ENCODE assay signal across 10 cellular contexts in genomic region chrX:20378291-20378920, GRCh38.
DNase-seq lines count a peak whose midpoint lies in the region; ATAC-seq, FAIRE-seq and TF ChIP-seq lines count a peak whose summit lies in the region.
"Had no signal": no experiment of that assay in that cellular context is flagged by ENCODE, and none has a peak within 500 bp of the region (broad histone marks: within the 10 kb centered on the region; RNA-seq: fewer than 3 reads in every experiment).

No MANE protein-coding gene starts in this region.

- POLR2A ChIA-PET in HEK293T (lab: Yijun Ruan, JAX): interaction anchor here (0.7 kb wide), 1 partner anchor 260 kb away, joined by 4 read pairs; no protein-coding TSS in a partner anchor

- H3K27ac Mint-ChIP-seq in chondrocyte (ENCODE audit: unreplicated experiment): no peak overlapping the region

- H3K9me3 Mint-ChIP-seq in chondrocyte (ENCODE audit: low read depth): no peaks in the 10 kb centered on the region

- H3K27me3 ChIP-seq in small intestine (ENCODE audit: control insufficient read depth in 2 of 2, insufficient read depth in 2 of 2, low read length in 2 of 2): no peaks in the 10 kb centered on the region

- 12 to 44% (median 15%) methylated on average over 3 of the region's 3 CpGs for WGBS in small intestine, 3 donors

- H3K9me3 ChIP-seq in small intestine (ENCODE audit: control insufficient read depth, low read depth): no peaks in the 10 kb centered on the region

- no peak for TF ChIP-seq CTCF in chondrocyte (IDR thresholded peaks at IDR 0.05)

- H3K27ac ChIP-seq in small intestine (ENCODE audit: low read depth in 1 of 2, low read length in 1 of 2): peak overlapping the region; percentile 41 to 65
- H3K27ac ChIP-seq: 22Rv1 had no signal

- DNase-seq in DMS153 (lab: John Stamatoyannopoulos, UW) (peak; percentile 65), DMS153 treated with DMSO at 0.1 percent for 48 hours (lab: John Stamatoyannopoulos, UW; ENCODE audit: unreplicated experiment) (no peak), small intestine (peak; percentile 90), chondrocyte (ENCODE audit: low spot score) (no peak), HEK293T (ENCODE audit: extremely low spot score) (no peak), globus pallidus (ENCODE audit: low spot score) (no peak)
- peak; percentile 31 for DNase-seq in activated CD4-positive, CD25-positive, alpha-beta regulatory T cell treated with anti-CD3 and anti-CD28 coated beads, Interleukin-2, amount 50 U/mL, for 72 hours
- DNase-seq: hippocampal formation had no signal

- peaks cover 3% of the 10 kb centered on the region for H3K27me3 Mint-ChIP-seq in chondrocyte (ENCODE audit: low read depth)

- no peak overlapping the region for H3K4me3 Mint-ChIP-seq in chondrocyte (ENCODE audit: unreplicated experiment)

- CTCF ChIA-PET in HEK293T (lab: Yijun Ruan, JAX): no interaction called here

- peak; percentile 46 for ATAC-seq in HG03039 (IDR thresholded peaks at IDR 0.05; ENCODE audit: unreplicated experiment)

- H3K36me3 Mint-ChIP-seq in chondrocyte (ENCODE audit: low read depth): no peaks in the 10 kb centered on the region

- H3K36me3 ChIP-seq in small intestine (ENCODE audit: control insufficient read depth in 2 of 2, insufficient read depth in 2 of 2, low read length in 2 of 2): no peaks in the 10 kb centered on the region

- peak; percentile 71 for FAIRE-seq in small intestine (lab: Jason Lieb, UNC)

- no peaks in the 10 kb centered on the region for H3K4me1 Mint-ChIP-seq in chondrocyte (ENCODE audit: low read depth)

- no peak overlapping the region for H3K4me3 ChIP-seq in small intestine (ENCODE audit: low read depth in 1 of 2, low read length in 2 of 2)

- peaks cover 0 to 2% of the 10 kb centered on the region in 2 donors for H3K4me1 ChIP-seq in small intestine (ENCODE audit: control insufficient read depth in 2 of 2, insufficient read depth in 1 of 2, low read depth in 1 of 2, low read length in 1 of 2)

TF ChIP-seq in HEK293T, 16 proteins besides CTCF, POLR2A, EP300 and RAD21:
- TF ChIP-seq FOXK2 (IDR thresholded peaks at IDR 0.05): no peak

Comparison
In these comparisons a context has a peak if more than half of its experiments do, and no peak if none do; other contexts are left out.
1. DNase-seq: peak in DMS153 (single experiment), activated CD4-positive, CD25-positive, alpha-beta regulatory T cell treated with anti-CD3 and anti-CD28 coated beads, Interleukin-2, amount 50 U/mL, for 72 hours (single experiment) and small intestine (single experiment); none in DMS153 treated with DMSO at 0.1 percent for 48 hours (single experiment), chondrocyte (single experiment), HEK293T (single experiment) and globus pallidus (single experiment).